Comparison of ENCODE assay signal across 1 cellular context in the genomic region with DNA sequence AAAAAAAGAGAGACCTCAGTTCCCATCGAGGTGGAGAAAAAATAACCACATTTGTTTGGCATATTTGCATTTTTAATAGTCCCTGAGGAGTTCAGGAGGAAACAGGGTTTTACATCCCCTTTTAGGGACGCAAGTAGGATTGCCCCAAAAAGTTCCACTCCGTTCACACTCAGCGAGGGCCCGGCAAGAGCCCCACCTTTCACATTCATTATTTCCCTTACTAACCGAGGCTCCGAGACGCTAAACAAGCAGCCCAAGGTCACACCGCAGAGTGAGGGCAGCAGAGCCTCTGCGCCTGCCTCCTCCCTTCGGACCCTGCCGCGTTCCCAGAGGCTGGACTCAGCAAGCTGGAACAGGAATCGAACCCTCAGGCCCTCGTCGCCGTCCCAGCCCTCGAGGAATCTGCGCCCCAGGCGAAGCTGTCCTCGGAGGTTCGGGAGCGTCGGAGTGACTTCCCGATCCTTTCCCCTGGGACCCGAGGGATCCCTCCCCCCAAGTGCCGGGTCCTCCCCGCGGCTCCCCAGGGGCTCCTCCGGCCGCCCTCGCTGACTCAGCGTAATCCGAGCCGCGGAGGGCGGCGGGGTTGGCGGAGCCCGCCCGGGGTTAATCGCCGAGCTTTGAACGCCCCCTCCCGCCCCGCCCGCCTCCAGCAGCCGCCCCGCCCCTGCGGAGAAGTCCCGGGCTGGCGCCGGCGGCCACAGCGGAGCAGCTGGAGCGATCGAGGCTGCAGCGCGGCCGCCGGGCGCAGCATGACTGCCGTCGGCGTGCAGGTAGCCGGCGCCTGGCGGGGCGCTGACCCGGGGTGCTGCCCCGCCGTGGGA.
TF ChIP-seq lines count a peak whose summit lies in the region.

TMEM37 (plus strand) TSS at position 700 of the 821 bp plus-strand sequence; CDS start at position 750, 50 bp downstream.

TF ChIP-seq in HepG2, 621 proteins besides CTCF, POLR2A, EP300 and RAD21 (continued from another document and continues in another):
- TF ChIP-seq TEAD3 (CRISPR knock-in tag; optimal IDR thresholded peaks at IDR 0.05; ENCODE audit: borderline replicate concordance) (peak; percentile 56), DR1 (CRISPR knock-in tag; IDR thresholded peaks at IDR 0.05) (0 out of 2 replicates have a peak, but pooled peaks have one; percentile 21), HNF4A (CRISPR knock-in tag; IDR thresholded peaks at IDR 0.05) (peak; percentile 76), ZNF501 (CRISPR knock-in tag; IDR thresholded peaks at IDR 0.05) (peak; percentile 62; the same call in 1 of the 2 replicates), HES4 (CRISPR knock-in tag; IDR thresholded peaks at IDR 0.05; ENCODE audit: borderline replicate concordance) (peak; percentile 21), BHLHE40 (IDR thresholded peaks at IDR 0.05; ENCODE audit: low read length) (no peak), ESRRA (CRISPR knock-in tag; IDR thresholded peaks at IDR 0.05; ENCODE audit: low read depth) (peak; percentile 86), MZF1 (CRISPR knock-in tag; IDR thresholded peaks at IDR 0.05; ENCODE audit: borderline replicate concordance) (peak; percentile 95; the same call in 1 of the 2 replicates), ZNF672 (CRISPR knock-in tag; IDR thresholded peaks at IDR 0.05) (no peak), RXRB (CRISPR knock-in tag; IDR thresholded peaks at IDR 0.05; ENCODE audit: borderline replicate concordance) (peak; percentile 87), THAP7 (CRISPR knock-in tag; IDR thresholded peaks at IDR 0.05) (peak; percentile 16; the same call in 1 of the 2 replicates), ZBTB20 (CRISPR knock-in tag; IDR thresholded peaks at IDR 0.05; ENCODE audit: borderline replicate concordance, low read depth) (peak; percentile 83; the same call in 1 of the 2 replicates), ZNF235 (CRISPR knock-in tag; IDR thresholded peaks at IDR 0.05; ENCODE audit: borderline replicate concordance) (peak; percentile 90; the same call in 1 of the 2 replicates), ZNF224 (CRISPR knock-in tag; IDR thresholded peaks at IDR 0.05) (no peak), ZNF780A (CRISPR knock-in tag; IDR thresholded peaks at IDR 0.05) (no peak), RCOR2 (CRISPR knock-in tag; IDR thresholded peaks at IDR 0.05) (peak; percentile 86), DMAP1 (CRISPR knock-in tag; IDR thresholded peaks at IDR 0.05) (peak; percentile 40; the same call in 1 of the 2 replicates), MIXL1 (CRISPR knock-in tag; IDR thresholded peaks at IDR 0.05) (peak; percentile 46; the same call in 1 of the 2 replicates), MYPOP (CRISPR knock-in tag; IDR thresholded peaks at IDR 0.05) (no peak; the same call in 1 of the 2 replicates), ZNF12 (CRISPR knock-in tag; IDR thresholded peaks at IDR 0.05) (peak; percentile 59; the same call in 1 of the 2 replicates), ZNF678 (CRISPR knock-in tag; IDR thresholded peaks at IDR 0.05) (peak; percentile 80; the same call in 1 of the 2 replicates), ZBTB3 (CRISPR knock-in tag; IDR thresholded peaks at IDR 0.05; ENCODE audit: borderline replicate concordance, low read depth) (peak; percentile 53; the same call in 1 of the 2 replicates), ZNF510 (CRISPR knock-in tag; IDR thresholded peaks at IDR 0.05; ENCODE audit: low read depth) (peak; percentile 45; the same call in 1 of the 2 replicates), ZNF703 (CRISPR knock-in tag; IDR thresholded peaks at IDR 0.05; ENCODE audit: borderline replicate concordance) (no peak), ZNF883 (CRISPR knock-in tag; IDR thresholded peaks at IDR 0.05; ENCODE audit: not compliant biosample characterization) (peak; percentile 59), UBTF (CRISPR knock-in tag; IDR thresholded peaks at IDR 0.05) (peak; percentile 86), CREB1 (IDR thresholded peaks at IDR 0.05) (no peak), CREB1 (CRISPR knock-in tag; IDR thresholded peaks at IDR 0.05) (no peak), KDM3A (CRISPR knock-in tag; IDR thresholded peaks at IDR 0.05; ENCODE audit: low read depth) (peak; percentile 50), ZEB1 (IDR thresholded peaks at IDR 0.05; ENCODE audit: insufficient replicate concordance, low read depth) (no peak), ZNF563 (CRISPR knock-in tag; IDR thresholded peaks at IDR 0.05) (peak; percentile 91), KDM6A (CRISPR knock-in tag; IDR thresholded peaks at IDR 0.05; ENCODE audit: low read depth) (peak; percentile 43; the same call in 1 of the 2 replicates), MAFF (IDR thresholded peaks at IDR 0.05; ENCODE audit: low read depth, low read length) (peak; percentile 98), DDIT3 (CRISPR knock-in tag; IDR thresholded peaks at IDR 0.05) (no peak), MAZ (IDR thresholded peaks at IDR 0.05; ENCODE audit: borderline replicate concordance, low read depth, low read length) (peak; percentile 81), MAZ (CRISPR knock-in tag; IDR thresholded peaks at IDR 0.05; ENCODE audit: low read depth) (peak; percentile 87), ZNF775 (CRISPR knock-in tag; IDR thresholded peaks at IDR 0.05; ENCODE audit: borderline replicate concordance) (peak; percentile 43; the same call in 1 of the 2 replicates), ZFP1 (CRISPR knock-in tag; IDR thresholded peaks at IDR 0.05) (peak; percentile 16; the same call in 1 of the 2 replicates), ATF3 (CRISPR knock-in tag; IDR thresholded peaks at IDR 0.05) (peak; percentile 10)
- TF ChIP-seq, protein P1, sequence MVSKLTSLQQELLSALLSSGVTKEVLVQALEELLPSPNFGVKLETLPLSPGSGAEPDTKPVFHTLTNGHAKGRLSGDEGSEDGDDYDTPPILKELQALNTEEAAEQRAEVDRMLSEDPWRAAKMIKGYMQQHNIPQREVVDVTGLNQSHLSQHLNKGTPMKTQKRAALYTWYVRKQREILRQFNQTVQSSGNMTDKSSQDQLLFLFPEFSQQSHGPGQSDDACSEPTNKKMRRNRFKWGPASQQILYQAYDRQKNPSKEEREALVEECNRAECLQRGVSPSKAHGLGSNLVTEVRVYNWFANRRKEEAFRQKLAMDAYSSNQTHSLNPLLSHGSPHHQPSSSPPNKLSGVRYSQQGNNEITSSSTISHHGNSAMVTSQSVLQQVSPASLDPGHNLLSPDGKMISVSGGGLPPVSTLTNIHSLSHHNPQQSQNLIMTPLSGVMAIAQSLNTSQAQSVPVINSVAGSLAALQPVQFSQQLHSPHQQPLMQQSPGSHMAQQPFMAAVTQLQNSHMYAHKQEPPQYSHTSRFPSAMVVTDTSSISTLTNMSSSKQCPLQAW (CRISPR knock-in tag; IDR thresholded peaks at IDR 0.05) = peak; percentile 92; the same call in 1 of the 2 replicates
- TF ChIP-seq, protein P2, sequence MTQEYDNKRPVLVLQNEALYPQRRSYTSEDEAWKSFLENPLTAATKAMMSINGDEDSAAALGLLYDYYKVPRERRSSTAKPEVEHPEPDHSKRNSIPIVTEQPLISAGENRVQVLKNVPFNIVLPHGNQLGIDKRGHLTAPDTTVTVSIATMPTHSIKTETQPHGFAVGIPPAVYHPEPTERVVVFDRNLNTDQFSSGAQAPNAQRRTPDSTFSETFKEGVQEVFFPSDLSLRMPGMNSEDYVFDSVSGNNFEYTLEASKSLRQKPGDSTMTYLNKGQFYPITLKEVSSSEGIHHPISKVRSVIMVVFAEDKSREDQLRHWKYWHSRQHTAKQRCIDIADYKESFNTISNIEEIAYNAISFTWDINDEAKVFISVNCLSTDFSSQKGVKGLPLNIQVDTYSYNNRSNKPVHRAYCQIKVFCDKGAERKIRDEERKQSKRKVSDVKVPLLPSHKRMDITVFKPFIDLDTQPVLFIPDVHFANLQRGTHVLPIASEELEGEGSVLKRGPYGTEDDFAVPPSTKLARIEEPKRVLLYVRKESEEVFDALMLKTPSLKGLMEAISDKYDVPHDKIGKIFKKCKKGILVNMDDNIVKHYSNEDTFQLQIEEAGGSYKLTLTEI (CRISPR knock-in tag; conservative IDR thresholded peaks at IDR 0.05) = no peak
- TF ChIP-seq, protein P3, sequence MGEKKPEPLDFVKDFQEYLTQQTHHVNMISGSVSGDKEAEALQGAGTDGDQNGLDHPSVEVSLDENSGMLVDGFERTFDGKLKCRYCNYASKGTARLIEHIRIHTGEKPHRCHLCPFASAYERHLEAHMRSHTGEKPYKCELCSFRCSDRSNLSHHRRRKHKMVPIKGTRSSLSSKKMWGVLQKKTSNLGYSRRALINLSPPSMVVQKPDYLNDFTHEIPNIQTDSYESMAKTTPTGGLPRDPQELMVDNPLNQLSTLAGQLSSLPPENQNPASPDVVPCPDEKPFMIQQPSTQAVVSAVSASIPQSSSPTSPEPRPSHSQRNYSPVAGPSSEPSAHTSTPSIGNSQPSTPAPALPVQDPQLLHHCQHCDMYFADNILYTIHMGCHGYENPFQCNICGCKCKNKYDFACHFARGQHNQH (CRISPR knock-in tag; IDR thresholded peaks at IDR 0.05) = peak; percentile 55
- TF ChIP-seq, protein P4, sequence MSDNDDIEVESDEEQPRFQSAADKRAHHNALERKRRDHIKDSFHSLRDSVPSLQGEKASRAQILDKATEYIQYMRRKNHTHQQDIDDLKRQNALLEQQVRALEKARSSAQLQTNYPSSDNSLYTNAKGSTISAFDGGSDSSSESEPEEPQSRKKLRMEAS (IDR thresholded peaks at IDR 0.05) = peak; percentile 74
- TF ChIP-seq, protein P5, sequence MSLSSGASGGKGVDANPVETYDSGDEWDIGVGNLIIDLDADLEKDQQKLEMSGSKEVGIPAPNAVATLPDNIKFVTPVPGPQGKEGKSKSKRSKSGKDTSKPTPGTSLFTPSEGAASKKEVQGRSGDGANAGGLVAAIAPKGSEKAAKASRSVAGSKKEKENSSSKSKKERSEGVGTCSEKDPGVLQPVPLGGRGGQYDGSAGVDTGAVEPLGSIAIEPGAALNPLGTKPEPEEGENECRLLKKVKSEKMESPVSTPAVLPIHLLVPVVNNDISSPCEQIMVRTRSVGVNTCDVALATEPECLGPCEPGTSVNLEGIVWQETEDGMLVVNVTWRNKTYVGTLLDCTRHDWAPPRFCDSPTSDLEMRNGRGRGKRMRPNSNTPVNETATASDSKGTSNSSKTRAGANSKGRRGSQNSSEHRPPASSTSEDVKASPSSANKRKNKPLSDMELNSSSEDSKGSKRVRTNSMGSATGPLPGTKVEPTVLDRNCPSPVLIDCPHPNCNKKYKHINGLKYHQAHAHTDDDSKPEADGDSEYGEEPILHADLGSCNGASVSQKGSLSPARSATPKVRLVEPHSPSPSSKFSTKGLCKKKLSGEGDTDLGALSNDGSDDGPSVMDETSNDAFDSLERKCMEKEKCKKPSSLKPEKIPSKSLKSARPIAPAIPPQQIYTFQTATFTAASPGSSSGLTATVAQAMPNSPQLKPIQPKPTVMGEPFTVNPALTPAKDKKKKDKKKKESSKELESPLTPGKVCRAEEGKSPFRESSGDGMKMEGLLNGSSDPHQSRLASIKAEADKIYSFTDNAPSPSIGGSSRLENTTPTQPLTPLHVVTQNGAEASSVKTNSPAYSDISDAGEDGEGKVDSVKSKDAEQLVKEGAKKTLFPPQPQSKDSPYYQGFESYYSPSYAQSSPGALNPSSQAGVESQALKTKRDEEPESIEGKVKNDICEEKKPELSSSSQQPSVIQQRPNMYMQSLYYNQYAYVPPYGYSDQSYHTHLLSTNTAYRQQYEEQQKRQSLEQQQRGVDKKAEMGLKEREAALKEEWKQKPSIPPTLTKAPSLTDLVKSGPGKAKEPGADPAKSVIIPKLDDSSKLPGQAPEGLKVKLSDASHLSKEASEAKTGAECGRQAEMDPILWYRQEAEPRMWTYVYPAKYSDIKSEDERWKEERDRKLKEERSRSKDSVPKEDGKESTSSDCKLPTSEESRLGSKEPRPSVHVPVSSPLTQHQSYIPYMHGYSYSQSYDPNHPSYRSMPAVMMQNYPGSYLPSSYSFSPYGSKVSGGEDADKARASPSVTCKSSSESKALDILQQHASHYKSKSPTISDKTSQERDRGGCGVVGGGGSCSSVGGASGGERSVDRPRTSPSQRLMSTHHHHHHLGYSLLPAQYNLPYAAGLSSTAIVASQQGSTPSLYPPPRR (CRISPR knock-in tag; IDR thresholded peaks at IDR 0.05; ENCODE audit: borderline replicate concordance) = peak; percentile 79
